8 cellular contexts compared by ENCODE assay signal in genomic region chr6:108117427-108118358, GRCh38. TPM values are rescaled to one million over a fixed set of nuclear protein-coding genes. Genes with fewer than 3 reads are reported as not detected.
DNase-seq lines count a peak whose midpoint lies in the region; TF ChIP-seq lines count a peak whose summit lies in the region.

No MANE protein-coding gene starts in this region.

- H3K79me2 ChIP-seq in hepatocyte: no peaks in the 10 kb centered on the region

- peak overlapping the region; percentile 100 for H3K4me2 ChIP-seq in hepatocyte

- intact Hi-C loops in sigmoid colon (cut with DNase I): loop anchor here (2.0 to 10.0 kb wide), 2 partner anchors 43 to 377 kb away; partner anchors contain the start of gene OSTM1

- H3K27me3 ChIP-seq in hepatocyte: peaks cover 92% of the 10 kb centered on the region
- peaks cover 52 to 100% (median 65%) of the 10 kb centered on the region in 3 donors for H3K27me3 ChIP-seq in sigmoid colon

- H3K36me3 ChIP-seq in hepatocyte (replicated peaks; ENCODE audit: insufficient read depth, low read depth) (no peaks in the 10 kb centered on the region), sigmoid colon (no peaks in the 10 kb centered on the region)

- peaks cover 50% of the 10 kb centered on the region for H3K4me1 Mint-ChIP-seq in activated naive CD8-positive, alpha-beta T cell (ENCODE audit: low read depth)

- H3K36me3 Mint-ChIP-seq in activated naive CD8-positive, alpha-beta T cell: no peaks in the 10 kb centered on the region

- no peaks in the 10 kb centered on the region for H3K9me2 ChIP-seq in hepatocyte (replicated peaks; ENCODE audit: insufficient read depth)

- H3K4me3 Mint-ChIP-seq in activated naive CD8-positive, alpha-beta T cell: peak overlapping the region; percentile 90

- TF ChIP-seq CTCF in hepatocyte (IDR thresholded peaks at IDR 0.05; ENCODE audit: poor library complexity) (no peak), sigmoid colon (IDR thresholded peaks at IDR 0.05) (no peak)

- H4K20me1 ChIP-seq in hepatocyte (ENCODE audit: insufficient read depth, poor library complexity, severe bottlenecking): no peaks in the 10 kb centered on the region

- peaks cover 60% of the 10 kb centered on the region for H3K27me3 Mint-ChIP-seq in activated naive CD8-positive, alpha-beta T cell

- no peak for TF ChIP-seq POLR2A in sigmoid colon (IDR thresholded peaks at IDR 0.05)

- CTCF ChIA-PET in HEK293T (lab: Yijun Ruan, JAX): no interaction called here

- DNase-seq in NCI-H345 (lab: John Stamatoyannopoulos, UW) (peak; percentile 40), NCI-H345 treated with DMSO at 0.1 percent for 48 hours (lab: John Stamatoyannopoulos, UW; ENCODE audit: unreplicated experiment) (no peak), M059J (ENCODE audit: low read depth) (peak; percentile 67), hepatocyte (ENCODE audit: low spot score) (peak; percentile 47), sigmoid colon (no peak), HEK293T (ENCODE audit: extremely low spot score) (no peak), NK-92 (lab: John Stamatoyannopoulos, UW; ENCODE audit: unreplicated experiment) (no peak)

- POLR2A ChIA-PET in HEK293T (lab: Yijun Ruan, JAX): no interaction called here

- TF ChIP-seq EP300 in sigmoid colon (IDR thresholded peaks at IDR 0.05): no peak

- no peaks in the 10 kb centered on the region for H3K9me3 ChIP-seq in hepatocyte (ENCODE audit: low read depth)
- H3K9me3 ChIP-seq in sigmoid colon: no peaks in the 10 kb centered on the region

- H3K27ac ChIP-seq in hepatocyte (no peak overlapping the region), sigmoid colon (no peak overlapping the region)

- no peaks in the 10 kb centered on the region for H3K9me3 Mint-ChIP-seq in activated naive CD8-positive, alpha-beta T cell (ENCODE audit: low read depth)

- peak overlapping the region; percentile 74 for H2AFZ ChIP-seq in hepatocyte

- H3K27ac Mint-ChIP-seq in activated naive CD8-positive, alpha-beta T cell: no peak overlapping the region

- WGBS in hepatocyte (ENCODE audit: low lambda C conversion rate, missing lambda C conversion rate): 5% methylated on average over 39 of the region's 72 CpGs
- WGBS in sigmoid colon, 2 donors: 1% methylated on average over 72 of the region's 72 CpGs

- H3K4me1 ChIP-seq in hepatocyte (ENCODE audit: insufficient read depth) (peaks cover 35% of the 10 kb centered on the region), sigmoid colon (peaks cover 0 to 58% (median 49%) of the 10 kb centered on the region in 4 donors)

- peak overlapping the region; percentile 79 for H3K4me3 ChIP-seq in hepatocyte
- H3K4me3 ChIP-seq in sigmoid colon: peak overlapping the region; percentile 40 to 66 (median 56)

TF ChIP-seq in HEK293T, 16 proteins besides CTCF, POLR2A, EP300 and RAD21:
- no peak for TF ChIP-seq CTBP1 (IDR thresholded peaks at IDR 0.05; ENCODE audit: borderline replicate concordance)
TF ChIP-seq in HEK293T: peak in this region for 0.

RNA-seq across cellular contexts. Expression of gene OSTM1, which starts 43.2 kb away (rescaled TPM):
- 64.2 and 78.8 TPM in 2 replicates for total RNA-seq in M059J (2014; rRNA removed; shearing (Covaris generic))
- total RNA-seq in hepatocyte: 25.3 and 26.1 TPM in 2 replicates
- polyA plus RNA-seq in hepatocyte: 19.1 and 24.1 TPM in 2 replicates
- total RNA-seq in sigmoid colon: 100 to 1,000 TPM in 2 of 4 donors, 10 to 100 TPM in 2; 48.9 to 267 (median 106) TPM
- 10 to 100 TPM in 1 of 3 donors, 1 to 10 TPM in 2; 3.6 to 10.6 (median 9.5) TPM for polyA plus RNA-seq in sigmoid colon

RNA-seq across cellular contexts. Expression of gene NR2E1, which starts 48.1 kb away (rescaled TPM):
- 0.37 and 1.2 TPM in 2 replicates for total RNA-seq in M059J (2014; rRNA removed; shearing (Covaris generic))
- not detected in 2 replicates for total RNA-seq in hepatocyte
- not detected in 2 replicates for polyA plus RNA-seq in hepatocyte
- total RNA-seq in sigmoid colon: not detected
- not detected for polyA plus RNA-seq in sigmoid colon

Comparison
In these comparisons a context has a peak if more than half of its experiments do, and no peak if none do; other contexts are left out.
1. DNase-seq: peak in NCI-H345 (single experiment), M059J (single experiment) and hepatocyte (single experiment); none in NCI-H345 treated with DMSO at 0.1 percent for 48 hours (single experiment), sigmoid colon (single experiment), HEK293T (single experiment) and NK-92 (single experiment).